ENCODE assay signal across 18 cellular contexts in the genomic region with DNA sequence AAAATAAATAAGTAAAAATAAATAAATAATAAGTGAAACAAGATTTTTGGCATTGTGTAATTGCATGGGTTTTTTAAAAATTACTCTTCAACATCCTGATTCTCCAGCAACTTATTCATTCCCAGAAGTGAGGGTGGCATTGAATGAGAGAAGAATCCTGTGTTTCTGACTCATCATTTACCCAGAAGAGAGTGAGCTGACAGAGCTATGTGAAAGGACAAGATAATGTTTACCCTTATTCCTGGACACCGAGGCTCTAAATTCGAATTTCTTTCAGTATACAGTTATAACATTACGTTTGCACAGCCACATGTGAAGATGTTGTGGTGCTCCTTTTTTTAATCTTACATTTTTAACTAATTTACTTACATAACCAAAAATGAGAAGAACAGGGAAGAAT. TPM values are rescaled to one million over a fixed set of nuclear protein-coding genes. Genes with fewer than 3 reads are reported as not detected.
DNase-seq lines count a peak whose midpoint lies in the region; ATAC-seq and TF ChIP-seq lines count a peak whose summit lies in the region.
"Had no signal": no experiment of that assay in that cellular context is flagged by ENCODE, and none has a peak within 500 bp of the region (broad histone marks: within the 10 kb centered on the region; RNA-seq: fewer than 3 reads in every experiment).

No MANE protein-coding gene starts in this region.

- no peaks in the 10 kb centered on the region for H3K9me2 ChIP-seq in GM23338 (ENCODE audit: insufficient read depth)
- no peaks in the 10 kb centered on the region for H3K9me2 ChIP-seq in hepatocyte (replicated peaks; ENCODE audit: insufficient read depth)

- peaks cover 2% of the 10 kb centered on the region for H3K27me3 Mint-ChIP-seq in GM23338 (ENCODE audit: insufficient read depth, low read depth, poor library complexity)

- 87% methylated on average over 3 of the region's 3 CpGs for WGBS in hepatocyte (ENCODE audit: low lambda C conversion rate, missing lambda C conversion rate)

- peaks cover 15% of the 10 kb centered on the region for H3K4me1 Mint-ChIP-seq in GM23338
- H3K4me1 Mint-ChIP-seq: activated CD4-positive, alpha-beta T cell treated with anti-CD3 and anti-CD28 coated beads for 36 hours; CD8-positive, alpha-beta memory T cell had no signal

- no peak for DNase-seq in GM23338 (ENCODE audit: low spot score)
- peak; percentile 7 for DNase-seq in astrocyte of the hippocampus (ENCODE audit: low read depth, low spot score)
- no peak for DNase-seq in hepatocyte (ENCODE audit: low spot score)
- DNase-seq in GDM1 (lab: John Stamatoyannopoulos, UW) = no peak
- DNase-seq in NCI-H1092 treated with DMSO at 0.1 percent for 48 hours (lab: John Stamatoyannopoulos, UW) = no peak
- no peak for DNase-seq in NCI-H1048 (lab: John Stamatoyannopoulos, UW)
- DNase-seq: activated CD4-positive, alpha-beta T cell treated with anti-CD3 and anti-CD28 coated beads for 36 hours; activated naive CD4-positive, alpha-beta T cell; CD8-positive, alpha-beta memory T cell; effector CD4-positive, alpha-beta T cell; SHP77 treated with DMSO at 0.1 percent for 48 hours; stimulated activated CD8-positive, alpha-beta memory T cell treated with anti-CD3 and anti-CD28 coated beads, Interleukin-4, amount 100 ng/mL, for 48 hours had no signal

- no peak overlapping the region for H3K4me3 ChIP-seq in GM23338
- no peak overlapping the region for H3K4me3 ChIP-seq in hepatocyte

- H2AFZ ChIP-seq in GM23338 (peak overlapping the region; percentile 83), hepatocyte (peak overlapping the region; percentile 60)

- no peak overlapping the region for H3K4me3 Mint-ChIP-seq in GM23338
- H3K4me3 Mint-ChIP-seq: activated CD4-positive, alpha-beta T cell treated with anti-CD3 and anti-CD28 coated beads for 36 hours; brain; CD8-positive, alpha-beta memory T cell; IgD-negative memory B cell; T-helper 2 cell treated with Interferon-gamma antibody and Interleukin-4, amounts not matched to agents 5 μg/mL and 100 μg/mL, for 36 hours had no signal

- H3K4me1 ChIP-seq in GM23338 (ENCODE audit: insufficient read depth) (peaks cover 8% of the 10 kb centered on the region), hepatocyte (ENCODE audit: insufficient read depth) (no peaks in the 10 kb centered on the region)

- H3K27ac ChIP-seq in GM23338 (ENCODE audit: low read depth) (no peak overlapping the region), hepatocyte (peak overlapping the region; percentile 15)
- H3K27ac ChIP-seq: neutrophil had no signal

- H4K20me1 ChIP-seq in GM23338 (replicated peaks; ENCODE audit: insufficient read depth) = no peaks in the 10 kb centered on the region
- no peaks in the 10 kb centered on the region for H4K20me1 ChIP-seq in hepatocyte (ENCODE audit: insufficient read depth, poor library complexity, severe bottlenecking)

- no peaks in the 10 kb centered on the region for H3K9me3 Mint-ChIP-seq in GM23338
- H3K9me3 Mint-ChIP-seq: IgD-negative memory B cell; T-helper 2 cell treated with Interferon-gamma antibody and Interleukin-4, amounts not matched to agents 5 μg/mL and 100 μg/mL, for 36 hours had no signal

- H3K27me3 ChIP-seq in GM23338 (ENCODE audit: insufficient read depth) = no peaks in the 10 kb centered on the region
- H3K27me3 ChIP-seq in hepatocyte = no peaks in the 10 kb centered on the region

- TF ChIP-seq CTCF in GM23338 (conservative IDR thresholded peaks at IDR 0.05; ENCODE audit: low read depth in 2 of 2) = no peak
- TF ChIP-seq CTCF in hepatocyte (IDR thresholded peaks at IDR 0.05; ENCODE audit: poor library complexity) = no peak

- no peaks in the 10 kb centered on the region for H3K36me3 Mint-ChIP-seq in GM23338 (ENCODE audit: low read depth)
- H3K36me3 Mint-ChIP-seq: brain, IgD-negative memory B cell had no signal

- peak overlapping the region; percentile 52; the same call in 1 of the 2 replicates for H3K4me2 ChIP-seq in GM23338
- no peak overlapping the region for H3K4me2 ChIP-seq in hepatocyte

- no peaks in the 10 kb centered on the region for H3F3A ChIP-seq in GM23338 (replicated peaks; ENCODE audit: low read depth)

- ATAC-seq in GM23338 = no peak
- no peak for ATAC-seq in GM18505 (IDR thresholded peaks at IDR 0.05; ENCODE audit: unreplicated experiment)
- ATAC-seq: activated CD4-positive, alpha-beta T cell treated with anti-CD3 and anti-CD28 coated beads for 36 hours; sciatic nerve had no signal

- H3K27ac Mint-ChIP-seq in GM23338 = no peak overlapping the region
- H3K27ac Mint-ChIP-seq: activated CD4-positive, alpha-beta T cell treated with anti-CD3 and anti-CD28 coated beads for 36 hours; CD8-positive, alpha-beta memory T cell; IgD-negative memory B cell; T-helper 2 cell treated with Interferon-gamma antibody and Interleukin-4, amounts not matched to agents 5 μg/mL and 100 μg/mL, for 36 hours had no signal

- H3K9me3 ChIP-seq in hepatocyte (ENCODE audit: low read depth) = no peaks in the 10 kb centered on the region
- H3K9me3 ChIP-seq: neutrophil had no signal

- no peak for TF ChIP-seq POLR2A in GM18505 (IDR thresholded peaks at IDR 0.05; ENCODE audit: borderline replicate concordance, extremely low read depth, insufficient read depth, insufficient read length)

- H3K79me2 ChIP-seq in GM23338 (replicated peaks; ENCODE audit: insufficient read depth) (no peaks in the 10 kb centered on the region), hepatocyte (no peaks in the 10 kb centered on the region)

- H3K36me3 ChIP-seq in GM23338 (ENCODE audit: insufficient read depth) = no peaks in the 10 kb centered on the region
- H3K36me3 ChIP-seq in hepatocyte (replicated peaks; ENCODE audit: insufficient read depth, low read depth) = no peaks in the 10 kb centered on the region
- H3K36me3 ChIP-seq: neutrophil had no signal

TF ChIP-seq in GM23338, 12 proteins besides CTCF, POLR2A, EP300 and RAD21 (continues in another document):
- TF ChIP-seq, protein P1, sequence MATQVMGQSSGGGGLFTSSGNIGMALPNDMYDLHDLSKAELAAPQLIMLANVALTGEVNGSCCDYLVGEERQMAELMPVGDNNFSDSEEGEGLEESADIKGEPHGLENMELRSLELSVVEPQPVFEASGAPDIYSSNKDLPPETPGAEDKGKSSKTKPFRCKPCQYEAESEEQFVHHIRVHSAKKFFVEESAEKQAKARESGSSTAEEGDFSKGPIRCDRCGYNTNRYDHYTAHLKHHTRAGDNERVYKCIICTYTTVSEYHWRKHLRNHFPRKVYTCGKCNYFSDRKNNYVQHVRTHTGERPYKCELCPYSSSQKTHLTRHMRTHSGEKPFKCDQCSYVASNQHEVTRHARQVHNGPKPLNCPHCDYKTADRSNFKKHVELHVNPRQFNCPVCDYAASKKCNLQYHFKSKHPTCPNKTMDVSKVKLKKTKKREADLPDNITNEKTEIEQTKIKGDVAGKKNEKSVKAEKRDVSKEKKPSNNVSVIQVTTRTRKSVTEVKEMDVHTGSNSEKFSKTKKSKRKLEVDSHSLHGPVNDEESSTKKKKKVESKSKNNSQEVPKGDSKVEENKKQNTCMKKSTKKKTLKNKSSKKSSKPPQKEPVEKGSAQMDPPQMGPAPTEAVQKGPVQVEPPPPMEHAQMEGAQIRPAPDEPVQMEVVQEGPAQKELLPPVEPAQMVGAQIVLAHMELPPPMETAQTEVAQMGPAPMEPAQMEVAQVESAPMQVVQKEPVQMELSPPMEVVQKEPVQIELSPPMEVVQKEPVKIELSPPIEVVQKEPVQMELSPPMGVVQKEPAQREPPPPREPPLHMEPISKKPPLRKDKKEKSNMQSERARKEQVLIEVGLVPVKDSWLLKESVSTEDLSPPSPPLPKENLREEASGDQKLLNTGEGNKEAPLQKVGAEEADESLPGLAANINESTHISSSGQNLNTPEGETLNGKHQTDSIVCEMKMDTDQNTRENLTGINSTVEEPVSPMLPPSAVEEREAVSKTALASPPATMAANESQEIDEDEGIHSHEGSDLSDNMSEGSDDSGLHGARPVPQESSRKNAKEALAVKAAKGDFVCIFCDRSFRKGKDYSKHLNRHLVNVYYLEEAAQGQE (IDR thresholded peaks at IDR 0.05; ENCODE audit: unreplicated experiment) = no peak
- TF ChIP-seq ZNF331 (CRISPR knock-in tag; IDR thresholded peaks at IDR 0.05; ENCODE audit: low read depth) = no peak

RNA-seq across cellular contexts. Expression of a gene that starts 36.4 kb away (rescaled TPM):
- 12.8 and 13.4 TPM in 2 replicates for total RNA-seq in GM23338 (2014; rRNA removed; shearing (Covaris generic))
- 4.2 and 5.2 TPM in 2 replicates for polyA plus RNA-seq in GM23338 (2016; fragmentation: Nextera tagmentation; extraction: Ambion mirVana)
- 16.2 and 17.5 TPM in 2 replicates for total RNA-seq in hepatocyte
- 5.4 and 7.2 TPM in 2 replicates for polyA plus RNA-seq in hepatocyte
